8 cellular contexts compared by ENCODE assay signal in genomic region chrX:155056877-155057792, GRCh38. TPM values are rescaled to one million over a fixed set of nuclear protein-coding genes. Genes with fewer than 3 reads are reported as not detected.
DNase-seq lines count a peak whose midpoint lies in the region; ATAC-seq, FAIRE-seq and TF ChIP-seq lines count a peak whose summit lies in the region.

No MANE protein-coding gene starts in this region.

- no peak overlapping the region for H3K27ac Mint-ChIP-seq in CD14-positive monocyte
- no peak overlapping the region for H3K27ac Mint-ChIP-seq in activated naive CD8-positive, alpha-beta T cell treated with anti-CD3 and anti-CD28 coated beads for 36 hours

- TF ChIP-seq EP300 in ovary (IDR thresholded peaks at IDR 0.05), result no peak

- no peaks in the 10 kb centered on the region for H3K9me3 ChIP-seq in ovary

- H3K36me3 ChIP-seq in ovary, result no peaks in the 10 kb centered on the region

- TF ChIP-seq CTCF in CD14-positive monocyte (IDR thresholded peaks at IDR 0.05), result peak; percentile 70
- TF ChIP-seq CTCF in ovary (IDR thresholded peaks at IDR 0.05), result peak; percentile 47 to 63 (median 60)

- H3K4me3 ChIP-seq in ovary, result no peak overlapping the region

- DNase-seq in CD14-positive monocyte (ENCODE audit: low spot score), result no peak
- DNase-seq in RCC 7860 (ENCODE audit: low spot score), result peak; percentile 41
- DNase-seq in activated naive CD8-positive, alpha-beta T cell treated with anti-CD3 and anti-CD28 coated beads for 36 hours, result peak; percentile 10
- peak; percentile 71 for DNase-seq in Right ventricle myocardium inferior (ENCODE audit: missing footprints)
- DNase-seq in ovary, result peak; percentile 42 to 75 (median 70)

- H3K27me3 ChIP-seq in ovary, result no peaks in the 10 kb centered on the region

- H3K27me3 Mint-ChIP-seq in CD14-positive monocyte (ENCODE audit: low read depth in 3 of 3), result no peaks in the 10 kb centered on the region
- H3K27me3 Mint-ChIP-seq in activated naive CD8-positive, alpha-beta T cell treated with anti-CD3 and anti-CD28 coated beads for 36 hours, result no peaks in the 10 kb centered on the region

- no peak for TF ChIP-seq POLR2A in ovary (IDR thresholded peaks at IDR 0.05)

- ATAC-seq in GM18907 (IDR thresholded peaks at IDR 0.05; ENCODE audit: unreplicated experiment) (peak; percentile 81), HG03521 (IDR thresholded peaks at IDR 0.05; ENCODE audit: unreplicated experiment) (peak; percentile 54), Right ventricle myocardium inferior (peak; percentile 81), GM21367 (IDR thresholded peaks at IDR 0.05; ENCODE audit: unreplicated experiment) (no peak)

- peak; percentile 45 for FAIRE-seq in RCC 7860 (lab: Jason Lieb, UNC)

- WGBS in ovary, 3 donors, result 18 to 30% (median 25%) methylated on average over 25 of the region's 25 CpGs

- H3K36me3 Mint-ChIP-seq in CD14-positive monocyte, result peaks cover 27 to 40% of the 10 kb centered on the region in 2 donors
- H3K36me3 Mint-ChIP-seq in activated naive CD8-positive, alpha-beta T cell treated with anti-CD3 and anti-CD28 coated beads for 36 hours, result peaks cover 7% of the 10 kb centered on the region

- no peaks in the 10 kb centered on the region for H3K4me1 ChIP-seq in ovary (ENCODE audit: insufficient read depth)

- H3K9me3 Mint-ChIP-seq in CD14-positive monocyte, result no peaks in the 10 kb centered on the region
- no peaks in the 10 kb centered on the region for H3K9me3 Mint-ChIP-seq in activated naive CD8-positive, alpha-beta T cell treated with anti-CD3 and anti-CD28 coated beads for 36 hours

- H3K4me1 Mint-ChIP-seq in CD14-positive monocyte, result peaks cover 10% of the 10 kb centered on the region
- peaks cover 13% of the 10 kb centered on the region for H3K4me1 Mint-ChIP-seq in activated naive CD8-positive, alpha-beta T cell treated with anti-CD3 and anti-CD28 coated beads for 36 hours

- H3K27ac ChIP-seq in ovary, result no peak overlapping the region

- intact Hi-C loops in CD14-positive monocyte (cut with micrococcal nuclease) (loop anchor here (2.0 to 10.0 kb wide), 2 partner anchors 72 to 76 kb away; no protein-coding TSS in a partner anchor), Right ventricle myocardium inferior (cut with DNase I) (loop anchor here (2.0 kb wide), 1 partner anchor 76 kb away; no protein-coding TSS in a partner anchor), ovary (cut with DNase I) (loop anchor here in 2 of 4 donors (5.0 kb wide), 1 partner anchor 75 kb away; no protein-coding TSS in a partner anchor)

- H3K4me3 Mint-ChIP-seq in CD14-positive monocyte, result peak overlapping the region; percentile 39 to 57
- H3K4me3 Mint-ChIP-seq in activated naive CD8-positive, alpha-beta T cell treated with anti-CD3 and anti-CD28 coated beads for 36 hours, result peak overlapping the region; percentile 52

RNA-seq across cellular contexts. Expression of gene CMC4, which starts 13.8 kb away (rescaled TPM):
- polyA plus RNA-seq in CD14-positive monocyte (10 to 100 TPM; 10.1 to 11.1 TPM), ovary (10 to 100 TPM in 1 of 2 donors, 1 to 10 TPM in 1; 5.2 to 17.0 TPM)
- 1 to 10 TPM; 4.6 to 5.0 TPM for total RNA-seq in activated naive CD8-positive, alpha-beta T cell treated with anti-CD3 and anti-CD28 coated beads for 36 hours
- total RNA-seq in Right ventricle myocardium inferior (27.7 TPM), ovary (10 to 100 TPM in 3 of 7 donors, 1 to 10 TPM in 4; 7.1 to 34.1 (median 9.3) TPM)

RNA-seq across cellular contexts. Expression of gene MTCP1, which starts 13.8 kb away (rescaled TPM):
- polyA plus RNA-seq in CD14-positive monocyte (10 to 100 TPM; 14.8 to 23.3 TPM), ovary (10 to 100 TPM; 14.0 to 29.0 TPM)
- total RNA-seq in activated naive CD8-positive, alpha-beta T cell treated with anti-CD3 and anti-CD28 coated beads for 36 hours, result 10 to 100 TPM; 17.2 to 19.9 TPM
- total RNA-seq in Right ventricle myocardium inferior (54.5 TPM), ovary (10 to 100 TPM in 4 of 7 donors, 1 to 10 TPM in 2, under 1 TPM in 1; 0.36 to 29.0 (median 27.3) TPM)

RNA-seq across cellular contexts. Expression of gene BRCC3, which starts 14.2 kb away (rescaled TPM):
- polyA plus RNA-seq in CD14-positive monocyte (10 to 100 TPM in 1 of 2 donors, 1 to 10 TPM in 1; 10.0 to 21.7 TPM), ovary (10 to 100 TPM in 1 of 2 donors, 1 to 10 TPM in 1; 5.9 to 13.9 TPM)
- total RNA-seq in activated naive CD8-positive, alpha-beta T cell treated with anti-CD3 and anti-CD28 coated beads for 36 hours, result 10 to 100 TPM; 41.2 to 41.7 TPM
- total RNA-seq in Right ventricle myocardium inferior (16.5 TPM), ovary (10 to 100 TPM in 5 of 7 donors, 1 to 10 TPM in 2; 4.3 to 15.1 (median 13.3) TPM)

RNA-seq across cellular contexts. Expression of gene FUNDC2, which starts 30.5 kb away (rescaled TPM):
- polyA plus RNA-seq in CD14-positive monocyte, result 100 to 1,000 TPM; 148 to 166 TPM
- 10 to 100 TPM; 97.3 to 99.7 TPM for total RNA-seq in activated naive CD8-positive, alpha-beta T cell treated with anti-CD3 and anti-CD28 coated beads for 36 hours
- 403 TPM for total RNA-seq in Right ventricle myocardium inferior
- total RNA-seq in ovary, result 100 to 1,000 TPM; 133 to 179 (median 144) TPM
- polyA plus RNA-seq in ovary, result 100 to 1,000 TPM; 149 to 257 TPM

RNA-seq across cellular contexts. Expression of gene F8, which starts 34.6 kb away (rescaled TPM):
- polyA plus RNA-seq in CD14-positive monocyte (1 to 10 TPM; 4.3 to 4.5 TPM), ovary (10 to 100 TPM; 15.3 to 18.9 TPM)
- total RNA-seq in activated naive CD8-positive, alpha-beta T cell treated with anti-CD3 and anti-CD28 coated beads for 36 hours, result 1 to 10 TPM; 4.3 TPM
- total RNA-seq in Right ventricle myocardium inferior (53.7 TPM), ovary (10 to 100 TPM; 15.5 to 77.5 (median 23.9) TPM)
